In genomic region chr6:117907600-117908245, GRCh38 we compare ENCODE assay signal across 10 cellular contexts. TPM values are rescaled to one million over a fixed set of nuclear protein-coding genes. Genes with fewer than 3 reads are reported as not detected.
DNase-seq lines count a peak whose midpoint lies in the region; ATAC-seq, FAIRE-seq and TF ChIP-seq lines count a peak whose summit lies in the region.
"Had no signal": no experiment of that assay in that cellular context is flagged by ENCODE, and none has a peak within 500 bp of the region (broad histone marks: within the 10 kb centered on the region; RNA-seq: fewer than 3 reads in every experiment).

No MANE protein-coding gene starts in this region.

- peaks cover 16% of the 10 kb centered on the region for H3K4me1 Mint-ChIP-seq in glutamatergic neuron (ENCODE audit: low read depth, unreplicated experiment)
- H3K4me1 Mint-ChIP-seq in activated T-helper 2 cell treated with anti-CD3 and anti-CD28 coated beads, Interferon-gamma antibody, Interleukin-2, Interleukin-4, amounts not matched to agents 10 μg/mL and 5 μg/mL and 100 μg/mL, durations not matched to agents 14 hours and 24 hours and 36 hours (ENCODE audit: low read depth): peaks cover 9% of the 10 kb centered on the region

- H3K36me3 ChIP-seq in Peyer's patch (no peaks in the 10 kb centered on the region), rectal smooth muscle tissue (ENCODE audit: control insufficient read depth, insufficient read depth, low read length) (no peaks in the 10 kb centered on the region)

- no peak overlapping the region for H3K9ac ChIP-seq in rectal smooth muscle tissue (ENCODE audit: low read length)

- no peaks in the 10 kb centered on the region for H3K9me3 ChIP-seq in Peyer's patch

- peak; percentile 25 for DNase-seq in GM12891 (ENCODE audit: insufficient read length, low spot score)
- DNase-seq in HFF-Myc (ENCODE audit: extremely low read depth, low read depth): no peak
- peak in 1 of 3 donors; percentile 47 for DNase-seq in Peyer's patch
- DNase-seq in glutamatergic neuron: peak; percentile 71
- DNase-seq in NCI-H2196 treated with DMSO at 0.1 percent for 48 hours (lab: John Stamatoyannopoulos, UW; ENCODE audit: unreplicated experiment): no peak
- no peak for DNase-seq in activated T-helper 2 cell treated with anti-CD3 and anti-CD28 coated beads, Interferon-gamma antibody, Interleukin-2, Interleukin-4, amounts not matched to agents 10 μg/mL and 5 μg/mL and 100 μg/mL, durations not matched to agents 14 hours and 24 hours and 36 hours (ENCODE audit: low spot score)

- H3K9me3 Mint-ChIP-seq in glutamatergic neuron (ENCODE audit: unreplicated experiment): peaks cover 6% of the 10 kb centered on the region
- H3K9me3 Mint-ChIP-seq in activated T-helper 2 cell treated with anti-CD3 and anti-CD28 coated beads, Interferon-gamma antibody, Interleukin-2, Interleukin-4, amounts not matched to agents 10 μg/mL and 5 μg/mL and 100 μg/mL, durations not matched to agents 14 hours and 24 hours and 36 hours: no peaks in the 10 kb centered on the region

- H3K4me3 ChIP-seq in HFF-Myc (replicated peaks; ENCODE audit: low read depth, low read length) (peak overlapping the region; percentile 17; the same call in 1 of the 2 replicates), Peyer's patch (peak overlapping the region; percentile 20 to 59 (median 49)), rectal smooth muscle tissue (ENCODE audit: low read length) (peak overlapping the region; percentile 57)

- no peak overlapping the region for H3K4me3 Mint-ChIP-seq in glutamatergic neuron (ENCODE audit: unreplicated experiment)
- H3K4me3 Mint-ChIP-seq in activated T-helper 2 cell treated with anti-CD3 and anti-CD28 coated beads, Interferon-gamma antibody, Interleukin-2, Interleukin-4, amounts not matched to agents 10 μg/mL and 5 μg/mL and 100 μg/mL, durations not matched to agents 14 hours and 24 hours and 36 hours (ENCODE audit: low read depth): no peak overlapping the region

- H3K27ac ChIP-seq in Peyer's patch (peak overlapping the region in 1 of 4 donors; percentile 25), rectal smooth muscle tissue (ENCODE audit: low read depth, low read length) (no peak overlapping the region)

- TF ChIP-seq CTCF in HFF-Myc (IDR thresholded peaks at IDR 0.05; ENCODE audit: low read depth, low read length, missing control alignments): no peak
- no peak for TF ChIP-seq CTCF in Peyer's patch (IDR thresholded peaks at IDR 0.05)
- TF ChIP-seq CTCF in glutamatergic neuron (IDR thresholded peaks at IDR 0.05; ENCODE audit: partially characterized antibody, unreplicated experiment): no peak

- no peak for ATAC-seq in HG02938 (IDR thresholded peaks at IDR 0.05; ENCODE audit: unreplicated experiment)

- H3K27me3 ChIP-seq in Peyer's patch (peaks cover 0 to 21% of the 10 kb centered on the region in 2 donors), rectal smooth muscle tissue (ENCODE audit: control insufficient read depth, insufficient read depth, low read length) (peaks cover 3% of the 10 kb centered on the region)

- no peak for FAIRE-seq in GM12891 (lab: Jason Lieb, UNC)
- FAIRE-seq: islet of Langerhans had no signal

- intact Hi-C loops in activated T-helper 2 cell treated with anti-CD3 and anti-CD28 coated beads, Interferon-gamma antibody, Interleukin-2, Interleukin-4, amounts not matched to agents 10 μg/mL and 5 μg/mL and 100 μg/mL, durations not matched to agents 14 hours and 24 hours and 36 hours (cut with micrococcal nuclease): loop anchor here (5.0 kb wide), 1 partner anchor 635 kb away; no protein-coding TSS in a partner anchor

- no peak overlapping the region for H3K27ac Mint-ChIP-seq in glutamatergic neuron (ENCODE audit: unreplicated experiment)
- no peak overlapping the region for H3K27ac Mint-ChIP-seq in activated T-helper 2 cell treated with anti-CD3 and anti-CD28 coated beads, Interferon-gamma antibody, Interleukin-2, Interleukin-4, amounts not matched to agents 10 μg/mL and 5 μg/mL and 100 μg/mL, durations not matched to agents 14 hours and 24 hours and 36 hours

- H3K4me1 ChIP-seq in Peyer's patch: peaks cover 0 to 13% (median 6%) of the 10 kb centered on the region in 4 donors
- H3K4me1 ChIP-seq in rectal smooth muscle tissue (ENCODE audit: control insufficient read depth, insufficient read depth, low read length): no peaks in the 10 kb centered on the region

- no peak for TF ChIP-seq POLR2A in GM12891 (IDR thresholded peaks at IDR 0.05; ENCODE audit: low read depth, low read length)
- no peak for TF ChIP-seq POLR2A in Peyer's patch (IDR thresholded peaks at IDR 0.05)

- peaks cover 7% of the 10 kb centered on the region for H3K27me3 Mint-ChIP-seq in glutamatergic neuron (ENCODE audit: unreplicated experiment)
- peaks cover 62% of the 10 kb centered on the region for H3K27me3 Mint-ChIP-seq in activated T-helper 2 cell treated with anti-CD3 and anti-CD28 coated beads, Interferon-gamma antibody, Interleukin-2, Interleukin-4, amounts not matched to agents 10 μg/mL and 5 μg/mL and 100 μg/mL, durations not matched to agents 14 hours and 24 hours and 36 hours (ENCODE audit: low read depth)

- no peaks in the 10 kb centered on the region for H3K36me3 Mint-ChIP-seq in glutamatergic neuron (ENCODE audit: unreplicated experiment)
- no peaks in the 10 kb centered on the region for H3K36me3 Mint-ChIP-seq in activated T-helper 2 cell treated with anti-CD3 and anti-CD28 coated beads, Interferon-gamma antibody, Interleukin-2, Interleukin-4, amounts not matched to agents 10 μg/mL and 5 μg/mL and 100 μg/mL, durations not matched to agents 14 hours and 24 hours and 36 hours (ENCODE audit: low read depth)

TF ChIP-seq in GM12891, 5 proteins besides CTCF, POLR2A, EP300 and RAD21:
- TF ChIP-seq POU2F2 (IDR thresholded peaks at IDR 0.05; ENCODE audit: low read depth, low read length) (no peak), TAF1 (IDR thresholded peaks at IDR 0.05; ENCODE audit: low read depth, low read length) (no peak), PAX5 (IDR thresholded peaks at IDR 0.05; ENCODE audit: insufficient read depth, low read length, severe bottlenecking) (no peak), POLR2AphosphoS5 (IDR thresholded peaks at IDR 0.05; ENCODE audit: low read depth, low read length) (no peak), SPI1 (IDR thresholded peaks at IDR 0.05; ENCODE audit: low read depth, low read length) (no peak)
TF ChIP-seq in GM12891: peak in this region for 0.

RNA-seq across cellular contexts. Expression of gene SLC35F1, which starts 0.7 kb away (rescaled TPM):
- 0.04 TPM for polyA plus RNA-seq in GM12891 (2012; ENCODE audit: low read depth, missing spikeins)
- under 1 TPM in 3 of 4 donors, not detected in 1; 0.28 to 0.53 (median 0.40) TPM for total RNA-seq in Peyer's patch
- 22.4 TPM for total RNA-seq in glutamatergic neuron (ENCODE audit: unreplicated experiment)
- 0.09 TPM in 1 of 2 replicates, not detected in the other for total RNA-seq in activated T-helper 2 cell treated with anti-CD3 and anti-CD28 coated beads, Interferon-gamma antibody, Interleukin-2, Interleukin-4, amounts not matched to agents 10 μg/mL and 5 μg/mL and 100 μg/mL, durations not matched to agents 14 hours and 24 hours and 36 hours
- total RNA-seq: NCI-H460 had no signal

Comparison
In these comparisons a context has a peak if more than half of its experiments do, and no peak if none do; other contexts are left out.
1. DNase-seq: peak in GM12891 (single experiment) and glutamatergic neuron (single experiment); none in HFF-Myc (single experiment), NCI-H2196 treated with DMSO at 0.1 percent for 48 hours (single experiment) and activated T-helper 2 cell treated with anti-CD3 and anti-CD28 coated beads, Interferon-gamma antibody, Interleukin-2, Interleukin-4, amounts not matched to agents 10 μg/mL and 5 μg/mL and 100 μg/mL, durations not matched to agents 14 hours and 24 hours and 36 hours (single experiment).
2. RNA of gene SLC35F1, which starts 0.7 kb away (total RNA-seq): 22.4 TPM in glutamatergic neuron (single experiment); 0.28 to 0.53 TPM in Peyer's patch and 0.09 TPM in activated T-helper 2 cell treated with anti-CD3 and anti-CD28 coated beads, Interferon-gamma antibody, Interleukin-2, Interleukin-4, amounts not matched to agents 10 μg/mL and 5 μg/mL and 100 μg/mL, durations not matched to agents 14 hours and 24 hours and 36 hours; every median in the first group is over 10 times any median in the second.
3. Peak in every context shown above with its lines, with median percentiles within 50 percentile points of each other: H3K4me3 ChIP-seq.